ENCODE assay signal across 8 cellular contexts in genomic region chr10:62816179-62817119, GRCh38. TPM values are rescaled to one million over a fixed set of nuclear protein-coding genes. Genes with fewer than 3 reads are reported as not detected.
DNase-seq lines count a peak whose midpoint lies in the region; ATAC-seq, FAIRE-seq and TF ChIP-seq lines count a peak whose summit lies in the region.

Gene EGR2 (minus strand): TSS chr10:62816366. CDS start chr10:62816029, 337 bp downstream.

- TF ChIP-seq CTCF in WI38 (IDR thresholded peaks at IDR 0.05; ENCODE audit: low read depth, low read length) (no peak), mammary epithelial cell (conservative IDR thresholded peaks at IDR 0.05 in 1 of 2, IDR thresholded peaks at IDR 0.05 in 1 of 2; ENCODE audit: extremely low read depth in 1 of 2, insufficient read depth in 1 of 2, low read depth in 1 of 2, low read length in 2 of 2) (no peak)

- FAIRE-seq in A204.1 (lab: Jason Lieb, UNC): peak; percentile 91

- CTCF ChIA-PET in mammary epithelial cell (lab: Charles Lee; ENCODE audit: low non-redundant PET): interaction anchor here (1.2 kb wide), 2 partner anchors 10 to 268 kb away, joined by 3 to 5 read pairs; no protein-coding TSS in a partner anchor

- peak; percentile 77 for DNase-seq in NCI-H2171 treated with DMSO at 0.1 percent for 48 hours (lab: John Stamatoyannopoulos, UW)
- peak; percentile 93 for DNase-seq in mammary epithelial cell
- DNase-seq in iPS-NIHi11 (ENCODE audit: low spot score): peak; percentile 85

- H3K27ac ChIP-seq in mammary epithelial cell (ENCODE audit: insufficient read depth, low read depth, low read length) (peak within 1 kb of the TSS; percentile 70), skin epidermis (peak within 1 kb of the TSS; percentile 23 to 95 (median 86))

- H3K79me2 ChIP-seq in mammary epithelial cell (ENCODE audit: insufficient read depth, low read length): no peaks in the 10 kb centered on the region

- peak within 1 kb of the TSS; percentile 95 for H3K4me2 ChIP-seq in mammary epithelial cell (ENCODE audit: insufficient read depth, low read depth, low read length)

- H4K20me1 ChIP-seq in mammary epithelial cell (ENCODE audit: insufficient read depth, low read length): no peaks in the 10 kb centered on the region

- H3K36me3 ChIP-seq in mammary epithelial cell (ENCODE audit: insufficient read depth, low read length): no peaks in the 10 kb centered on the region

- H2AFZ ChIP-seq in mammary epithelial cell (ENCODE audit: low read depth, low read length): peak within 1 kb of the TSS; percentile 92

- 1% methylated on average over 30 of the region's 54 CpGs for WGBS in mammary epithelial cell (ENCODE audit: low coverage, missing lambda C conversion rate)

- peak; percentile 62 for ATAC-seq in GM18858 (IDR thresholded peaks at IDR 0.05; ENCODE audit: unreplicated experiment)
- ATAC-seq in HG03066 (IDR thresholded peaks at IDR 0.05; ENCODE audit: low read depth, unreplicated experiment): peak; percentile 71

- peaks cover 8% of the 10 kb centered on the region for H3K27me3 ChIP-seq in mammary epithelial cell (ENCODE audit: insufficient read depth, low read length)

- peak within 1 kb of the TSS; percentile 75 for H3K4me3 ChIP-seq in WI38 (ENCODE audit: low read depth, low read length)
- peak within 1 kb of the TSS; percentile 63 to 73 (median 66) for H3K4me3 ChIP-seq in mammary epithelial cell (replicated peaks in 1 of 3; ENCODE audit: insufficient read depth in 1 of 3, low read depth in 2 of 3, low read length in 3 of 3)
- H3K4me3 ChIP-seq in skin epidermis: peak within 1 kb of the TSS; percentile 69 to 87 (median 74)

- intact Hi-C loops in mammary epithelial cell (cut with micrococcal nuclease): loop anchor here (1.0 to 5.0 kb wide), 6 partner anchors 10 to 569 kb away; partner anchors contain the start of gene RTKN2

- H3K4me1 ChIP-seq in mammary epithelial cell (ENCODE audit: insufficient read depth, low read length): peaks cover 35% of the 10 kb centered on the region

- BruUV-seq in mammary epithelial cell (replicated peaks; lab: Mats Ljungman, UMichigan): no TSS peak

- in situ Hi-C loops in mammary epithelial cell (cut with MboI; ENCODE audit: low sequenced_read_pairs in 2 of 2): loop anchor here in 1 of 2 donors (5.0 to 25.0 kb wide), 2 partner anchors 204 to 379 kb away; no protein-coding TSS in a partner anchor

- H3K9me3 ChIP-seq in mammary epithelial cell (replicated peaks; ENCODE audit: insufficient read depth, low read length): no peaks in the 10 kb centered on the region

- dilution Hi-C loops in mammary epithelial cell (cut with HindIII; ENCODE audit: low sequenced_read_pairs): no loop called here

- H3K9ac ChIP-seq in mammary epithelial cell (ENCODE audit: insufficient read depth, low read length): peak within 1 kb of the TSS; percentile 70

RNA-seq across cellular contexts. Expression of gene EGR2, which starts in this region (rescaled TPM):
- 1 to 10 TPM in 1 of 2 donors, under 1 TPM in 1; 0.64 to 1.2 TPM for total RNA-seq in mammary epithelial cell
- 0.23 TPM for polyA plus RNA-seq in mammary epithelial cell
- polyA minus RNA-seq in mammary epithelial cell: not detected

Comparison
In these comparisons a context has a peak if more than half of its experiments do, and no peak if none do; other contexts are left out.
1. Peak in every context shown above with its lines: DNase-seq, ATAC-seq, H3K4me3 ChIP-seq and H3K27ac ChIP-seq.